Comparison of ENCODE assay signal across 8 cellular contexts in genomic region chr5:78574731-78575161, GRCh38.
A peak's percentile ranks its signal among the peaks of the same experiment; 100 is the strongest.
DNase-seq lines count a peak whose midpoint lies in the region; ATAC-seq and TF ChIP-seq lines count a peak whose summit lies in the region.

No MANE protein-coding gene starts in this region.

- H3K9me3 ChIP-seq in osteoblast (ENCODE audit: low read depth, low read length): no peaks in the 10 kb centered on the region

- H4K20me1 ChIP-seq in osteoblast (ENCODE audit: insufficient read depth, low read length): no peaks in the 10 kb centered on the region

- H3K79me2 ChIP-seq in osteoblast (ENCODE audit: insufficient read depth, low read length): peaks cover 32% of the 10 kb centered on the region

- TF ChIP-seq CTCF in osteoblast (IDR thresholded peaks at IDR 0.05; ENCODE audit: extremely low read depth, low read depth, low read length): no peak

- H2AFZ ChIP-seq in osteoblast (ENCODE audit: low read length): no peak overlapping the region

- ATAC-seq in GM18519 (IDR thresholded peaks at IDR 0.05; ENCODE audit: low FRiP score, unreplicated experiment) (peak; percentile 70), HG03135 (IDR thresholded peaks at IDR 0.05; ENCODE audit: unreplicated experiment) (peak; percentile 67)

- DNase-seq in caudate nucleus (lab: John Stamatoyannopoulos, UW) (peak in 1 of 61 donors; percentile 9), osteoblast (ENCODE audit: insufficient read length, low spot score, missing footprints) (no peak), NCI-H2196 (lab: John Stamatoyannopoulos, UW; ENCODE audit: unreplicated experiment) (no peak), NCI-H2081 (lab: John Stamatoyannopoulos, UW) (no peak), amniotic stem cell (lab: John Stamatoyannopoulos, UW) (no peak)
- no peak for DNase-seq in stimulated activated CD4-positive, alpha-beta T cell treated with anti-CD3 and anti-CD28 coated beads, Interleukin-1b, Interleukin-23, amount 100 ng/mL, for 48 hours

- peaks cover 38% of the 10 kb centered on the region for H3K4me1 ChIP-seq in osteoblast (ENCODE audit: insufficient read depth, low read length)

- no peaks in the 10 kb centered on the region for H3K27me3 ChIP-seq in osteoblast (ENCODE audit: insufficient read depth, low read length)

- peak overlapping the region; percentile 47 for H3K27ac ChIP-seq in caudate nucleus (ENCODE audit: low read depth, low read length)
- peak overlapping the region; percentile 57 for H3K27ac ChIP-seq in osteoblast (ENCODE audit: low read depth, low read length)

- peak overlapping the region; percentile 20 for H3K4me2 ChIP-seq in osteoblast (ENCODE audit: insufficient read depth, low read length)

- H3K36me3 ChIP-seq in osteoblast (ENCODE audit: insufficient read depth, low read length): no peaks in the 10 kb centered on the region

- no peak overlapping the region for H3K4me3 ChIP-seq in osteoblast (ENCODE audit: insufficient read depth, low read length)
